ENCODE assay signal across 1 cellular context in genomic region chr1:55474168-55474786, GRCh38.
TF ChIP-seq lines count a peak whose summit lies in the region.

No MANE protein-coding gene starts in this region.

TF ChIP-seq in K562, 482 proteins besides CTCF, POLR2A, EP300 and RAD21 (continued from another document and continues in another):
- TF ChIP-seq NR0B1 (IDR thresholded peaks at IDR 0.05; ENCODE audit: partially characterized antibody) (no peak), ZNF785 (CRISPR knock-in tag; IDR thresholded peaks at IDR 0.05) (no peak), LEF1 (IDR thresholded peaks at IDR 0.05) (no peak), IRF2 (CRISPR knock-in tag; IDR thresholded peaks at IDR 0.05) (no peak), ZNF408 (CRISPR knock-in tag; IDR thresholded peaks at IDR 0.05; ENCODE audit: low read depth) (no peak), ZNF561 (CRISPR knock-in tag; conservative IDR thresholded peaks at IDR 0.05) (no peak), KDM1A (IDR thresholded peaks at IDR 0.05) (no peak), TEAD1 (CRISPR knock-in tag; IDR thresholded peaks at IDR 0.05) (no peak), SMARCA4 (IDR thresholded peaks at IDR 0.05) (peak; percentile 88), MBD2 (IDR thresholded peaks at IDR 0.05; ENCODE audit: borderline replicate concordance, low read depth) (0 out of 2 replicates have a peak, but pooled peaks have one; percentile 20), GATA2 (CRISPR knock-in tag; IDR thresholded peaks at IDR 0.05) (no peak), OTX1 (CRISPR knock-in tag; IDR thresholded peaks at IDR 0.05) (no peak), ATF3 (IDR thresholded peaks at IDR 0.05) (0 out of 2 replicates have a peak, but pooled peaks have one; percentile 10), ATF3 (CRISPR knock-in tag; conservative IDR thresholded peaks at IDR 0.05) (no peak), CBFA2T3 (IDR thresholded peaks at IDR 0.05) (no peak), ARID1B (IDR thresholded peaks at IDR 0.05) (peak; percentile 80), SIX5 (IDR thresholded peaks at IDR 0.05; ENCODE audit: borderline replicate concordance in 1 of 2, insufficient read depth in 1 of 2, low read depth in 1 of 2, low read length in 2 of 2) (no peak), ZNF764 (CRISPR knock-in tag; IDR thresholded peaks at IDR 0.05; ENCODE audit: low read depth) (no peak), ELF2 (CRISPR knock-in tag; IDR thresholded peaks at IDR 0.05) (no peak), HDGF (IDR thresholded peaks at IDR 0.05) (no peak), ZKSCAN3 (CRISPR knock-in tag; IDR thresholded peaks at IDR 0.05) (no peak), SMARCE1 (IDR thresholded peaks at IDR 0.05) (peak; percentile 87), SMC3 (conservative IDR thresholded peaks at IDR 0.05; ENCODE audit: insufficient read depth, low read depth, low read length) (no peak), RBBP5 (IDR thresholded peaks at IDR 0.05; ENCODE audit: borderline replicate concordance, insufficient read depth, low read length, poor library complexity, severe bottlenecking) (peak; percentile 44), GTF2B (IDR thresholded peaks at IDR 0.05; ENCODE audit: extremely low read depth, insufficient read length) (no peak), FOXP1 (CRISPR knock-in tag; IDR thresholded peaks at IDR 0.05) (no peak), ATF2 (CRISPR knock-in tag; IDR thresholded peaks at IDR 0.05) (no peak), ATF7 (IDR thresholded peaks at IDR 0.05) (peak; percentile 51; the same call in 1 of the 2 replicates), PTTG1 (tag; IDR thresholded peaks at IDR 0.05; ENCODE audit: low read depth) (no peak), DLX4 (CRISPR knock-in tag; IDR thresholded peaks at IDR 0.05) (no peak), ZNF76 (CRISPR knock-in tag; IDR thresholded peaks at IDR 0.05; ENCODE audit: borderline replicate concordance) (no peak), LARP7 (IDR thresholded peaks at IDR 0.05) (no peak), RBM14 (IDR thresholded peaks at IDR 0.05; ENCODE audit: borderline replicate concordance, insufficient read depth, low read depth, low read length) (no peak), CXXC5 (CRISPR knock-in tag; IDR thresholded peaks at IDR 0.05) (no peak), NFYB (IDR thresholded peaks at IDR 0.05; ENCODE audit: extremely low read depth, insufficient read length) (no peak), DIDO1 (tag; IDR thresholded peaks at IDR 0.05; ENCODE audit: low read depth) (no peak), HDAC8 (tag; IDR thresholded peaks at IDR 0.05) (no peak), PRDM10 (IDR thresholded peaks at IDR 0.05; ENCODE audit: partially characterized antibody) (peak; percentile 94), SNIP1 (IDR thresholded peaks at IDR 0.05; ENCODE audit: low read depth) (no peak), ARID4B (CRISPR knock-in tag; IDR thresholded peaks at IDR 0.05) (no peak), NKRF (IDR thresholded peaks at IDR 0.05; ENCODE audit: borderline replicate concordance) (no peak), TAF9B (IDR thresholded peaks at IDR 0.05; ENCODE audit: partially characterized antibody) (no peak), EGR1 (conservative IDR thresholded peaks at IDR 0.05) (no peak), CHD1 (IDR thresholded peaks at IDR 0.05; ENCODE audit: low read length) (no peak), HMGXB4 (CRISPR knock-in tag; IDR thresholded peaks at IDR 0.05) (no peak), FOXJ3 (CRISPR knock-in tag; IDR thresholded peaks at IDR 0.05) (no peak), TSHZ1 (CRISPR knock-in tag; IDR thresholded peaks at IDR 0.05) (no peak)
